In the genomic region with DNA sequence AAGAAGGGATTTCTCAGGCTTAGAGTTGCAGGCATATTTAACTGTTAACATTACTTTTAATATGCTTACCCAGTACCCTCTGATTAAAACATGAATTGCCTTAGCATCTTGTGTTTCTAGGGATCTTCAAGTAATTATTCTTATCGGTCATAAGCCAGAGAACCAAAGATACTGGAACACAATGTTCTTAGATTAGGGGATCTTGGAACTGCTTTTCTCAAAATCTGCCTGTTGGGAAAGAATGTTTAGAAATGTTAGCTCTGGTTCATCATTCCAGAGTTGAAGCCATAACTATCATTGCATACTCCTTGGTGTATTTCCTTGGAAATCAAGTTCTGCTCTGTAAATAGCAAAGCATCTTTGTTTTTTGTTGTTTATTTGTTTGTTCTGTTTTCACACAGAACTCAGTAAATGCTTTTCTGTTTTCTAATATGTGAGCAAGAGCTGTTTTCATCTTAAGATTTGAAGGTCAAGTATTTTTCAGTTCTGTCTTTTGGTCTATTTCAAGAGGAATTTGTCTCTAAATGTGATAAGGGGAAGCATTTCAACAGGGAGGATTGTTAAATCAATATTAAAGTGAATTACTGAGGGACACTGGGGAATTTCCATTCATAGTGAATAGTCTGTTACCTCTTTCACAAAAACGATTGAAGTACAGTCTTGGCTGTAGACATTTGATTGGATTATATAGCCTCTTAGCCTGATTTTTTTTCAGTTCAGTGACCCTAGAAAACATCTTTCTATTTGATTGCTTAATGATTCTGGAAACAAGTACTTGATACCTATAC, we compare ENCODE assay signal across 1 cellular context.
TF ChIP-seq lines count a peak whose summit lies in the region.

No MANE protein-coding gene starts in this region.

TF ChIP-seq in GM12878, 131 proteins besides CTCF, POLR2A, EP300 and RAD21 (continued from another document):
- TF ChIP-seq ZBTB4 (CRISPR knock-in tag; IDR thresholded peaks at IDR 0.05) = no peak
- TF ChIP-seq EED (IDR thresholded peaks at IDR 0.05; ENCODE audit: low read depth) = no peak
- TF ChIP-seq MEF2A (IDR thresholded peaks at IDR 0.05; ENCODE audit: insufficient read depth, low read depth, low read length) = no peak
- TF ChIP-seq SREBF2 (IDR thresholded peaks at IDR 0.05; ENCODE audit: low read length) = no peak
- no peak for TF ChIP-seq EZH2 (IDR thresholded peaks at IDR 0.05; ENCODE audit: borderline replicate concordance, control insufficient read depth, low read depth, low read length)
- no peak for TF ChIP-seq HDAC6 (IDR thresholded peaks at IDR 0.05; ENCODE audit: unreplicated experiment)
- no peak for TF ChIP-seq SP1 (IDR thresholded peaks at IDR 0.05; ENCODE audit: low read depth, low read length)
- TF ChIP-seq ETV6 (conservative IDR thresholded peaks at IDR 0.05 in 1 of 2, IDR thresholded peaks at IDR 0.05 in 1 of 2; ENCODE audit: borderline replicate concordance in 1 of 2, low read depth in 1 of 2) = no peak
- no peak for TF ChIP-seq YY1 (IDR thresholded peaks at IDR 0.05; ENCODE audit: low read depth, low read length)
- no peak for TF ChIP-seq NR2C1 (IDR thresholded peaks at IDR 0.05)
- no peak for TF ChIP-seq HDAC2 (IDR thresholded peaks at IDR 0.05)
- no peak for TF ChIP-seq GABPA (IDR thresholded peaks at IDR 0.05; ENCODE audit: low read depth)
- no peak for TF ChIP-seq ZNF274 (IDR thresholded peaks at IDR 0.05; ENCODE audit: insufficient read depth, insufficient read length)
- no peak for TF ChIP-seq USF1 (IDR thresholded peaks at IDR 0.05; ENCODE audit: borderline replicate concordance, extremely low read length, insufficient read depth, low read depth, low read length)
- TF ChIP-seq MXI1 (IDR thresholded peaks at IDR 0.05; ENCODE audit: low read depth, low read length) = no peak
- TF ChIP-seq CHD4 (IDR thresholded peaks at IDR 0.05) = no peak
